ENCODE assay signal across 12 cellular contexts in the genomic region with DNA sequence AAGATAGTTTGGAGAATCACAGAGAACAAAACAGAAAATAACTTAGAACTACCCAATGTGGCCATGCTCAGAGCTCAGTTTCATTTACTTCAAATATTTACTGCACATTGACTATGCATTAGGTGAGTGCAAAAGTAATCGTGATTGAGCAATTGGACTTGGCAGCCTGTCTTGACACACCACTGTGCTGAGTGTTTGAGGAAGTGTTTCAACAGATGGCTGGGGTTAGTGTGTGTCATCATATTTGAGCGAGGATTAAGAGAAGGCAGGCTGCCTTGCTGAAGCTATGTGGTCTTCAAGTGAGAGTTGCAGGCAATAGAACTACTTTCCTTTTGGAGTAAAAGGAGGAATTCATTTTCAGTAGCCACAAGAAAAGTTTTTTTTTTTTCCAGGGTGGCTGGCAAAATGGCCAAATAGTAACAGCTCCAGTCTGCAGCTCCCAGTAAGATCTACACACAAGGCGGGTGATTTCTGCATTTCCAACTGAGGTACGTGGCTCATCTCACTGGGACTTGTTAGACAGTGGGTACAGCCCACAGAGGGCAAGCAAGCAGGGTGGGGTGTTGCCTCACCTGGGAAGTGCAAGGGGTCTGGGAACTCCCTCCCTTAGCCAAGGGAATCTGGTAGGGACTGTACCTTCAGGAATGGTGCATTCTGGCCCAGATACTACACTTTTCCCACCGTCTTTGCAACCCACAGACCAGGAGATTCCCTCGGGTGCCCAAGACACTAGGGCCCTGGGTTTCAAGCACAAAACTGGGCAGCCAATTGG. TPM values are rescaled to one million over a fixed set of nuclear protein-coding genes. Genes with fewer than 3 reads are reported as not detected.
A peak's percentile ranks its signal among the peaks of the same experiment; 100 is the strongest.
DNase-seq lines count a peak whose midpoint lies in the region; ATAC-seq and TF ChIP-seq lines count a peak whose summit lies in the region.
"Had no signal": no experiment of that assay in that cellular context is flagged by ENCODE, and none has a peak within 500 bp of the region (broad histone marks: within the 10 kb centered on the region; RNA-seq: fewer than 3 reads in every experiment).

No MANE protein-coding gene starts in this region.

- no peaks in the 10 kb centered on the region for H3K9me3 ChIP-seq in RWPE2 (ENCODE audit: severe bottlenecking)
- H3K9me3 ChIP-seq in aorta (ENCODE audit: control insufficient read depth, low read length): peaks cover 4% of the 10 kb centered on the region

- H3K27me3 ChIP-seq in RWPE2 (ENCODE audit: insufficient read depth, poor library complexity, severe bottlenecking) (no peaks in the 10 kb centered on the region), aorta (ENCODE audit: control insufficient read depth in 1 of 2, insufficient read depth in 2 of 2, low read length in 1 of 2) (no peaks in the 10 kb centered on the region)

- H3K4me3 ChIP-seq in RWPE2 (ENCODE audit: severe bottlenecking) (no peak overlapping the region), aorta (ENCODE audit: low read length in 2 of 2) (no peak overlapping the region)

- H3K27ac ChIP-seq in RWPE2 (ENCODE audit: poor library complexity, severe bottlenecking) (no peak overlapping the region), aorta (ENCODE audit: low read depth in 1 of 2, low read length in 2 of 2) (no peak overlapping the region)

- 76% methylated on average over 6 of the region's 6 CpGs for WGBS in aorta, 2 donors

- intact Hi-C loops in Right ventricle myocardium inferior (cut with DNase I) (no loop called here), cardiac septum (cut with DNase I) (no loop called here), left cardiac atrium (cut with DNase I) (no loop called here), aorta (cut with DNase I) (no loop called here)

- TF ChIP-seq CTCF in RWPE2 (IDR thresholded peaks at IDR 0.05; ENCODE audit: poor library complexity, severe bottlenecking): no peak

- no peaks in the 10 kb centered on the region for H3K36me3 ChIP-seq in RWPE2 (ENCODE audit: low read depth)
- H3K36me3 ChIP-seq in aorta (ENCODE audit: control insufficient read depth in 1 of 2, insufficient read depth in 2 of 2, low read length in 1 of 2): no peaks in the 10 kb centered on the region

- ATAC-seq in Right ventricle myocardium inferior (peak; percentile 89), RWPE2 (ENCODE audit: low read depth) (peak; percentile 100), left cardiac atrium (peak; percentile 79), aorta (ENCODE audit: low FRiP score) (peak; percentile 60)
- ATAC-seq: Panc1 had no signal

- no peak for DNase-seq in Right ventricle myocardium inferior (ENCODE audit: missing footprints)
- DNase-seq in cardiac septum (ENCODE audit: low spot score): no peak
- no peak for DNase-seq in RWPE2 (ENCODE audit: low spot score)
- peak; percentile 27 for DNase-seq in left cardiac atrium
- DNase-seq in aorta: peak in 1 of 2 donors; percentile 49
- DNase-seq in NCI-H2196 (lab: John Stamatoyannopoulos, UW; ENCODE audit: unreplicated experiment): no peak
- no peak for DNase-seq in A172 (ENCODE audit: low spot score)
- no peak for DNase-seq in stimulated activated CD4-positive, alpha-beta T cell treated with anti-CD3 and anti-CD28 coated beads, Interleukin-4, amount 100 ng/mL, for 24 hours
- DNase-seq: stimulated activated naive CD4-positive, alpha-beta T cell treated with Interleukin-2 at 50 U/mL for 16 hours had no signal

- H3K4me1 ChIP-seq in RWPE2 (ENCODE audit: insufficient read depth, poor library complexity, severe bottlenecking) (peaks cover 4% of the 10 kb centered on the region), aorta (ENCODE audit: control insufficient read depth in 1 of 2, insufficient read depth in 2 of 2, low read length in 2 of 2) (no peaks in the 10 kb centered on the region)

RNA-seq across cellular contexts. Expression of a gene that starts 37.7 kb away (rescaled TPM):
- total RNA-seq in Right ventricle myocardium inferior: not detected
- not detected for total RNA-seq in cardiac septum
- not detected for total RNA-seq in left cardiac atrium
- total RNA-seq in aorta: not detected
- polyA plus RNA-seq in aorta: not detected
- total RNA-seq in A172 (2014; rRNA removed; shearing (Covaris generic)): not detected in 2 replicates
- total RNA-seq: endothelial cell of umbilical vein, posterior vena cava had no signal
- polyA plus RNA-seq: endothelial cell of umbilical vein had no signal

RNA-seq across cellular contexts. Expression of a gene that starts 49.3 kb away (rescaled TPM):
- total RNA-seq in Right ventricle myocardium inferior (not detected), cardiac septum (0.86 TPM), left cardiac atrium (under 1 TPM in 1 of 2 donors, not detected in 1; 0.68 TPM), aorta (under 1 TPM in 1 of 2 donors, not detected in 1; 0.30 TPM)
- polyA plus RNA-seq in aorta: not detected
- total RNA-seq in A172 (2014; rRNA removed; shearing (Covaris generic)): not detected in 2 replicates
- total RNA-seq: endothelial cell of umbilical vein, posterior vena cava had no signal
- polyA plus RNA-seq: endothelial cell of umbilical vein had no signal
